32 cellular contexts compared by ENCODE assay signal in the genomic region with DNA sequence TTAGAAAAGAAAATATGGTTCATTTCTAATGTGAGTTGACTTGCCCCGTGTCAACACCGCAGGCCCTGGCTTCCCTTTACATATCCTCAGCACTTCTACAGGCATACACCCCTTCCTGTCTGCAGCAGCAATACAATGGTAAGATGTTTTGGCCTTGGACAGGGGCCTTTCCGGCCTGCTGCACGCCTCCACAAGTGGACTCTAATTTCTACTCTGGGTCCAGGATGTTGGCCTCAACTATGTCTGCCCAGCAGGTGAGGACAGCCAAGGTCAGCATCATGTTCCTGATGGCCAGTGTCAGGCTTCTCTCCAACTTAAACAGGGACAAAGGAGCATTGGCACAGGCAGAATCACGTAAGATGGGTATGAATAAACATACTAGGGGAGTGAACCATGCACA. TPM values are rescaled to one million over a fixed set of nuclear protein-coding genes. Genes with fewer than 3 reads are reported as not detected.
DNase-seq lines count a peak whose midpoint lies in the region; ATAC-seq, FAIRE-seq and TF ChIP-seq lines count a peak whose summit lies in the region.
"Had no signal": no experiment of that assay in that cellular context is flagged by ENCODE, and none has a peak within 500 bp of the region (broad histone marks: within the 10 kb centered on the region; RNA-seq: fewer than 3 reads in every experiment).

No MANE protein-coding gene starts in this region.

- no peaks in the 10 kb centered on the region for H3F3A ChIP-seq in MM.1S (ENCODE audit: insufficient read depth, low read length)

- no peak overlapping the region for H3K4me3 ChIP-seq in Karpas-422 (ENCODE audit: low read length)
- H3K4me3 ChIP-seq in left ventricle myocardium inferior: no peak overlapping the region
- H3K4me3 ChIP-seq in pancreas: no peak overlapping the region
- no peak overlapping the region for H3K4me3 ChIP-seq in testis
- no peak overlapping the region for H3K4me3 ChIP-seq in MM.1S (ENCODE audit: low read length)
- H3K4me3 ChIP-seq: breast epithelium, K562, lung, MG63, psoas muscle, uterus had no signal

- H3K9me3 ChIP-seq in Karpas-422 (ENCODE audit: low read length) (no peaks in the 10 kb centered on the region), left ventricle myocardium inferior (replicated peaks) (no peaks in the 10 kb centered on the region), pancreas (no peaks in the 10 kb centered on the region), testis (no peaks in the 10 kb centered on the region), MM.1S (replicated peaks; ENCODE audit: insufficient read depth, low read length) (no peaks in the 10 kb centered on the region)
- H3K9me3 ChIP-seq: breast epithelium, MG63, psoas muscle, uterus had no signal

- peak overlapping the region; percentile 66 for H3K4me2 ChIP-seq in Karpas-422 (ENCODE audit: low read depth, low read length, poor library complexity, severe bottlenecking)
- H3K4me2 ChIP-seq in MM.1S (ENCODE audit: low read depth, low read length): no peak overlapping the region

- DNase-seq in Karpas-422: no peak
- DNase-seq in left ventricle myocardium inferior: no peak
- DNase-seq in pancreas: no peak
- DNase-seq in testis: no peak
- no peak for DNase-seq in MM.1S
- no peak for DNase-seq in SHP77 treated with DMSO at 0.1 percent for 48 hours (lab: John Stamatoyannopoulos, UW)
- DNase-seq: activated CD4-positive, alpha-beta T cell treated with anti-CD3 and anti-CD28 coated beads for 48 hours; activated effector memory CD4-positive, alpha-beta T cell treated with anti-CD3 and anti-CD28 coated beads, Interleukin-2, amount 50 U/mL, for 16 hours; AML-193; CD4-positive, alpha-beta T cell; effector CD4-positive, alpha-beta T cell; MG63; natural killer cell; NCI-H1930; NCI-H69; nucleus accumbens; psoas muscle; SIG-M5; stimulated activated naive CD4-positive, alpha-beta T cell treated with Interleukin-2 at 50 U/mL for 16 hours; T-helper 9 cell; WERI-Rb-1 had no signal

- no peak for TF ChIP-seq CTCF in VCaP (conservative IDR thresholded peaks at IDR 0.05)
- no peak for TF ChIP-seq CTCF in left ventricle myocardium inferior (IDR thresholded peaks at IDR 0.05; ENCODE audit: borderline replicate concordance)
- TF ChIP-seq CTCF in pancreas (IDR thresholded peaks at IDR 0.05): no peak
- no peak for TF ChIP-seq CTCF in testis (IDR thresholded peaks at IDR 0.05)
- TF ChIP-seq CTCF in MM.1S (IDR thresholded peaks at IDR 0.05; ENCODE audit: low read length): no peak

- no peak overlapping the region for H2AFZ ChIP-seq in Karpas-422 (ENCODE audit: low read length)
- H2AFZ ChIP-seq in MM.1S (ENCODE audit: low read length): no peak overlapping the region

- no peaks in the 10 kb centered on the region for H4K20me1 ChIP-seq in Karpas-422 (ENCODE audit: insufficient read depth, low read depth, low read length)
- no peaks in the 10 kb centered on the region for H4K20me1 ChIP-seq in MM.1S (ENCODE audit: insufficient read depth, low read length)

- WGBS in pancreas, 2 donors: 9 to 18% methylated on average over 5 of the region's 5 CpGs
- 61 to 78% methylated on average over 5 of the region's 5 CpGs for WGBS in testis, 2 donors

- FAIRE-seq in pancreas (lab: Jason Lieb, UNC): no peak
- FAIRE-seq: colon, D721Med, HTR-8/SVneo, islet of Langerhans, K562 had no signal

- no peaks in the 10 kb centered on the region for H3K27me3 ChIP-seq in Karpas-422 (ENCODE audit: low read length)
- H3K27me3 ChIP-seq in left ventricle myocardium inferior (ENCODE audit: low read depth): no peaks in the 10 kb centered on the region
- no peaks in the 10 kb centered on the region for H3K27me3 ChIP-seq in pancreas
- no peaks in the 10 kb centered on the region for H3K27me3 ChIP-seq in testis
- no peaks in the 10 kb centered on the region for H3K27me3 ChIP-seq in MM.1S (replicated peaks; ENCODE audit: insufficient read depth, low read length)
- H3K27me3 ChIP-seq: breast epithelium, MG63, uterus had no signal

- H3K79me2 ChIP-seq in Karpas-422 (ENCODE audit: low read length) (no peaks in the 10 kb centered on the region), MM.1S (ENCODE audit: low read length) (no peaks in the 10 kb centered on the region)

- H3K4me1 ChIP-seq in Karpas-422 (ENCODE audit: low read length) (peaks cover 24% of the 10 kb centered on the region), left ventricle myocardium inferior (peaks cover 21% of the 10 kb centered on the region), pancreas (peaks cover 16 to 52% (median 42%) of the 10 kb centered on the region in 3 donors), testis (no peaks in the 10 kb centered on the region), MM.1S (ENCODE audit: low read length) (0 out of 2 replicates have a peak, but pooled peaks cover 5% of the 10 kb centered on the region)
- H3K4me1 ChIP-seq: breast epithelium, uterus had no signal

- TF ChIP-seq POLR2A in testis (IDR thresholded peaks at IDR 0.05): no peak

- H3K9ac ChIP-seq in Karpas-422 (ENCODE audit: low read length) (no peak overlapping the region), MM.1S (ENCODE audit: low read length) (no peak overlapping the region)

- H3K36me3 ChIP-seq in Karpas-422 (ENCODE audit: insufficient read depth, low read length): no peaks in the 10 kb centered on the region
- H3K36me3 ChIP-seq in left ventricle myocardium inferior: no peaks in the 10 kb centered on the region
- no peaks in the 10 kb centered on the region for H3K36me3 ChIP-seq in pancreas
- no peaks in the 10 kb centered on the region for H3K36me3 ChIP-seq in testis (ENCODE audit: low read depth, missing control alignments)
- no peaks in the 10 kb centered on the region for H3K36me3 ChIP-seq in MM.1S (replicated peaks; ENCODE audit: insufficient read depth, low read length)
- H3K36me3 ChIP-seq: breast epithelium, MG63, uterus, WERI-Rb-1 had no signal

- peak in 3 of 4 donors; percentile 4 to 41 (median 33) for ATAC-seq in pancreas
- ATAC-seq in HG02759 (IDR thresholded peaks at IDR 0.05; ENCODE audit: unreplicated experiment): no peak
- ATAC-seq: K562, natural killer cell, Panc1, psoas muscle had no signal

- H3K9me2 ChIP-seq in Karpas-422 (replicated peaks; ENCODE audit: insufficient read depth, low read length) (no peaks in the 10 kb centered on the region), MM.1S (replicated peaks; ENCODE audit: insufficient read depth, low read length) (no peaks in the 10 kb centered on the region)

- intact Hi-C loops in left ventricle myocardium inferior (cut with micrococcal nuclease): loop anchor here (5.0 kb wide), 1 partner anchor 120 kb away; no protein-coding TSS in a partner anchor
- intact Hi-C loops in pancreas (cut with DNase I): no loop called here
- intact Hi-C loops in testis (cut with DNase I; ENCODE audit: low total_unique reads): no loop called here

- H3K27ac ChIP-seq in Karpas-422 (ENCODE audit: low read length) (no peak overlapping the region), VCaP (peak overlapping the region; percentile 88), left ventricle myocardium inferior (replicated peaks) (peak overlapping the region; percentile 70), pancreas (peak overlapping the region in 1 of 4 donors; percentile 3), testis (no peak overlapping the region), MM.1S (ENCODE audit: low read length) (no peak overlapping the region)
- H3K27ac ChIP-seq: breast epithelium, psoas muscle, WERI-Rb-1 had no signal

RNA-seq across cellular contexts. Expression of a gene that starts 11.0 kb away (rescaled TPM):
- total RNA-seq in Karpas-422 (2014; rRNA removed; shearing (Covaris generic); ENCODE audit: low replicate concordance): 0.32 TPM in 1 of 2 replicates, not detected in the other
- total RNA-seq in left ventricle myocardium inferior: 1.1 TPM
- total RNA-seq in pancreas: 1 to 10 TPM; 1.0 to 2.1 (median 1.6) TPM
- polyA plus RNA-seq in pancreas: 1 to 10 TPM; 3.2 to 9.6 TPM
- total RNA-seq in testis: 1 to 10 TPM; 3.7 to 5.3 TPM
- polyA plus RNA-seq in testis (ENCODE audit: insufficient read depth, low read depth, low replicate concordance): 2.9 TPM

RNA-seq across cellular contexts. Expression of a gene that starts 11.2 kb away (rescaled TPM):
- 0.30 and 0.32 TPM in 2 replicates for total RNA-seq in Karpas-422 (2014; rRNA removed; shearing (Covaris generic); ENCODE audit: low replicate concordance)
- 4.2 TPM for total RNA-seq in left ventricle myocardium inferior
- total RNA-seq in pancreas: 1 to 10 TPM; 3.9 to 7.6 (median 4.4) TPM
- 1 to 10 TPM; 1.8 to 5.2 TPM for polyA plus RNA-seq in pancreas
- 10 to 100 TPM; 26.3 to 27.7 TPM for total RNA-seq in testis
- polyA plus RNA-seq in testis (ENCODE audit: insufficient read depth, low read depth, low replicate concordance): 13.3 TPM

Comparison
In these comparisons a context has a peak if more than half of its experiments do, and no peak if none do; other contexts are left out.
1. H3K27ac ChIP-seq: peak in VCaP (single experiment) and left ventricle myocardium inferior (single experiment); none in Karpas-422 (single experiment), testis (0 of 2) and MM.1S (single experiment).